Comparison of ENCODE assay signal across 1 cellular context in the genomic region with DNA sequence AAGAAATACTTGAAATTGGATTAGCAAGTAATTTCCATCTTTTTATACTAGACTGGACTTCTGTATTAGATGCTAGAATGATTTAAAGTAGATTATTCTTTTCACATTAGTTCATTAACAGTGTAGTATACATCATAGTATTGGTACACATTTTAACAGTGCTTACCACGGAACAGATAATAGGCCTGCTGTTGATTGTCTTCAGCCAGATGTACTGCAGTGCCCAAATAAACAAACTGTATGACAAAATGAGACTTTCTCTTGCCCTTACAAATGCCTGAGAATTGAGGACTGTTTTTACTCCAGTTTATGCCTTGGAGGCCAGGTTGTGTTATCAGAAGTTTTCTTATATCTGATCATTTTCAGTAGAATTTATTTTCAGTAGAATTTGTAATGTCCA.
TF ChIP-seq lines count a peak whose summit lies in the region.

No MANE protein-coding gene starts in this region.

TF ChIP-seq in WTC11, 78 proteins besides CTCF, POLR2A, EP300 and RAD21 (continued from another document):
- TF ChIP-seq, protein P1, sequence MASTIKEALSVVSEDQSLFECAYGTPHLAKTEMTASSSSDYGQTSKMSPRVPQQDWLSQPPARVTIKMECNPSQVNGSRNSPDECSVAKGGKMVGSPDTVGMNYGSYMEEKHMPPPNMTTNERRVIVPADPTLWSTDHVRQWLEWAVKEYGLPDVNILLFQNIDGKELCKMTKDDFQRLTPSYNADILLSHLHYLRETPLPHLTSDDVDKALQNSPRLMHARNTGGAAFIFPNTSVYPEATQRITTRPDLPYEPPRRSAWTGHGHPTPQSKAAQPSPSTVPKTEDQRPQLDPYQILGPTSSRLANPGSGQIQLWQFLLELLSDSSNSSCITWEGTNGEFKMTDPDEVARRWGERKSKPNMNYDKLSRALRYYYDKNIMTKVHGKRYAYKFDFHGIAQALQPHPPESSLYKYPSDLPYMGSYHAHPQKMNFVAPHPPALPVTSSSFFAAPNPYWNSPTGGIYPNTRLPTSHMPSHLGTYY (CRISPR knock-in tag; IDR thresholded peaks at IDR 0.05) = no peak
- TF ChIP-seq HMGA2 (CRISPR knock-in tag; IDR thresholded peaks at IDR 0.05) (no peak), SMAD3 (CRISPR knock-in tag; IDR thresholded peaks at IDR 0.05; ENCODE audit: borderline replicate concordance) (no peak), IRF2 (CRISPR knock-in tag; IDR thresholded peaks at IDR 0.05; ENCODE audit: borderline replicate concordance, low read depth) (no peak), CREM (CRISPR knock-in tag; IDR thresholded peaks at IDR 0.05) (no peak)
- TF ChIP-seq, protein P2, sequence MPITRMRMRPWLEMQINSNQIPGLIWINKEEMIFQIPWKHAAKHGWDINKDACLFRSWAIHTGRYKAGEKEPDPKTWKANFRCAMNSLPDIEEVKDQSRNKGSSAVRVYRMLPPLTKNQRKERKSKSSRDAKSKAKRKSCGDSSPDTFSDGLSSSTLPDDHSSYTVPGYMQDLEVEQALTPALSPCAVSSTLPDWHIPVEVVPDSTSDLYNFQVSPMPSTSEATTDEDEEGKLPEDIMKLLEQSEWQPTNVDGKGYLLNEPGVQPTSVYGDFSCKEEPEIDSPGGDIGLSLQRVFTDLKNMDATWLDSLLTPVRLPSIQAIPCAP (CRISPR knock-in tag; IDR thresholded peaks at IDR 0.05) = no peak
- TF ChIP-seq, protein P3, sequence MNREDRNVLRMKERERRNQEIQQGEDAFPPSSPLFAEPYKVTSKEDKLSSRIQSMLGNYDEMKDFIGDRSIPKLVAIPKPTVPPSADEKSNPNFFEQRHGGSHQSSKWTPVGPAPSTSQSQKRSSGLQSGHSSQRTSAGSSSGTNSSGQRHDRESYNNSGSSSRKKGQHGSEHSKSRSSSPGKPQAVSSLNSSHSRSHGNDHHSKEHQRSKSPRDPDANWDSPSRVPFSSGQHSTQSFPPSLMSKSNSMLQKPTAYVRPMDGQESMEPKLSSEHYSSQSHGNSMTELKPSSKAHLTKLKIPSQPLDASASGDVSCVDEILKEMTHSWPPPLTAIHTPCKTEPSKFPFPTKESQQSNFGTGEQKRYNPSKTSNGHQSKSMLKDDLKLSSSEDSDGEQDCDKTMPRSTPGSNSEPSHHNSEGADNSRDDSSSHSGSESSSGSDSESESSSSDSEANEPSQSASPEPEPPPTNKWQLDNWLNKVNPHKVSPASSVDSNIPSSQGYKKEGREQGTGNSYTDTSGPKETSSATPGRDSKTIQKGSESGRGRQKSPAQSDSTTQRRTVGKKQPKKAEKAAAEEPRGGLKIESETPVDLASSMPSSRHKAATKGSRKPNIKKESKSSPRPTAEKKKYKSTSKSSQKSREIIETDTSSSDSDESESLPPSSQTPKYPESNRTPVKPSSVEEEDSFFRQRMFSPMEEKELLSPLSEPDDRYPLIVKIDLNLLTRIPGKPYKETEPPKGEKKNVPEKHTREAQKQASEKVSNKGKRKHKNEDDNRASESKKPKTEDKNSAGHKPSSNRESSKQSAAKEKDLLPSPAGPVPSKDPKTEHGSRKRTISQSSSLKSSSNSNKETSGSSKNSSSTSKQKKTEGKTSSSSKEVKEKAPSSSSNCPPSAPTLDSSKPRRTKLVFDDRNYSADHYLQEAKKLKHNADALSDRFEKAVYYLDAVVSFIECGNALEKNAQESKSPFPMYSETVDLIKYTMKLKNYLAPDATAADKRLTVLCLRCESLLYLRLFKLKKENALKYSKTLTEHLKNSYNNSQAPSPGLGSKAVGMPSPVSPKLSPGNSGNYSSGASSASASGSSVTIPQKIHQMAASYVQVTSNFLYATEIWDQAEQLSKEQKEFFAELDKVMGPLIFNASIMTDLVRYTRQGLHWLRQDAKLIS (CRISPR knock-in tag; IDR thresholded peaks at IDR 0.05; ENCODE audit: borderline replicate concordance) = no peak
- TF ChIP-seq, protein P4, sequence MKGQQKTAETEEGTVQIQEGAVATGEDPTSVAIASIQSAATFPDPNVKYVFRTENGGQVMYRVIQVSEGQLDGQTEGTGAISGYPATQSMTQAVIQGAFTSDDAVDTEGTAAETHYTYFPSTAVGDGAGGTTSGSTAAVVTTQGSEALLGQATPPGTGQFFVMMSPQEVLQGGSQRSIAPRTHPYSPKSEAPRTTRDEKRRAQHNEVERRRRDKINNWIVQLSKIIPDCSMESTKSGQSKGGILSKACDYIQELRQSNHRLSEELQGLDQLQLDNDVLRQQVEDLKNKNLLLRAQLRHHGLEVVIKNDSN (CRISPR knock-in tag; IDR thresholded peaks at IDR 0.05) = no peak
- TF ChIP-seq, protein P5, sequence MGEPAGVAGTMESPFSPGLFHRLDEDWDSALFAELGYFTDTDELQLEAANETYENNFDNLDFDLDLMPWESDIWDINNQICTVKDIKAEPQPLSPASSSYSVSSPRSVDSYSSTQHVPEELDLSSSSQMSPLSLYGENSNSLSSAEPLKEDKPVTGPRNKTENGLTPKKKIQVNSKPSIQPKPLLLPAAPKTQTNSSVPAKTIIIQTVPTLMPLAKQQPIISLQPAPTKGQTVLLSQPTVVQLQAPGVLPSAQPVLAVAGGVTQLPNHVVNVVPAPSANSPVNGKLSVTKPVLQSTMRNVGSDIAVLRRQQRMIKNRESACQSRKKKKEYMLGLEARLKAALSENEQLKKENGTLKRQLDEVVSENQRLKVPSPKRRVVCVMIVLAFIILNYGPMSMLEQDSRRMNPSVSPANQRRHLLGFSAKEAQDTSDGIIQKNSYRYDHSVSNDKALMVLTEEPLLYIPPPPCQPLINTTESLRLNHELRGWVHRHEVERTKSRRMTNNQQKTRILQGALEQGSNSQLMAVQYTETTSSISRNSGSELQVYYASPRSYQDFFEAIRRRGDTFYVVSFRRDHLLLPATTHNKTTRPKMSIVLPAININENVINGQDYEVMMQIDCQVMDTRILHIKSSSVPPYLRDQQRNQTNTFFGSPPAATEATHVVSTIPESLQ (CRISPR knock-in tag; IDR thresholded peaks at IDR 0.05) = no peak
TF ChIP-seq in WTC11: peak in this region for 0.
